Comparison of ENCODE assay signal across 1 cellular context in genomic region chr4:145618912-145619638, GRCh38.
TF ChIP-seq lines count a peak whose summit lies in the region.

Gene MMAA (plus strand): TSS chr4:145619385. CDS start chr4:145639140, 19,755 bp downstream.

TF ChIP-seq in H1, 55 proteins besides CTCF, POLR2A, EP300 and RAD21 (continued from another document):
- TF ChIP-seq, protein P1, sequence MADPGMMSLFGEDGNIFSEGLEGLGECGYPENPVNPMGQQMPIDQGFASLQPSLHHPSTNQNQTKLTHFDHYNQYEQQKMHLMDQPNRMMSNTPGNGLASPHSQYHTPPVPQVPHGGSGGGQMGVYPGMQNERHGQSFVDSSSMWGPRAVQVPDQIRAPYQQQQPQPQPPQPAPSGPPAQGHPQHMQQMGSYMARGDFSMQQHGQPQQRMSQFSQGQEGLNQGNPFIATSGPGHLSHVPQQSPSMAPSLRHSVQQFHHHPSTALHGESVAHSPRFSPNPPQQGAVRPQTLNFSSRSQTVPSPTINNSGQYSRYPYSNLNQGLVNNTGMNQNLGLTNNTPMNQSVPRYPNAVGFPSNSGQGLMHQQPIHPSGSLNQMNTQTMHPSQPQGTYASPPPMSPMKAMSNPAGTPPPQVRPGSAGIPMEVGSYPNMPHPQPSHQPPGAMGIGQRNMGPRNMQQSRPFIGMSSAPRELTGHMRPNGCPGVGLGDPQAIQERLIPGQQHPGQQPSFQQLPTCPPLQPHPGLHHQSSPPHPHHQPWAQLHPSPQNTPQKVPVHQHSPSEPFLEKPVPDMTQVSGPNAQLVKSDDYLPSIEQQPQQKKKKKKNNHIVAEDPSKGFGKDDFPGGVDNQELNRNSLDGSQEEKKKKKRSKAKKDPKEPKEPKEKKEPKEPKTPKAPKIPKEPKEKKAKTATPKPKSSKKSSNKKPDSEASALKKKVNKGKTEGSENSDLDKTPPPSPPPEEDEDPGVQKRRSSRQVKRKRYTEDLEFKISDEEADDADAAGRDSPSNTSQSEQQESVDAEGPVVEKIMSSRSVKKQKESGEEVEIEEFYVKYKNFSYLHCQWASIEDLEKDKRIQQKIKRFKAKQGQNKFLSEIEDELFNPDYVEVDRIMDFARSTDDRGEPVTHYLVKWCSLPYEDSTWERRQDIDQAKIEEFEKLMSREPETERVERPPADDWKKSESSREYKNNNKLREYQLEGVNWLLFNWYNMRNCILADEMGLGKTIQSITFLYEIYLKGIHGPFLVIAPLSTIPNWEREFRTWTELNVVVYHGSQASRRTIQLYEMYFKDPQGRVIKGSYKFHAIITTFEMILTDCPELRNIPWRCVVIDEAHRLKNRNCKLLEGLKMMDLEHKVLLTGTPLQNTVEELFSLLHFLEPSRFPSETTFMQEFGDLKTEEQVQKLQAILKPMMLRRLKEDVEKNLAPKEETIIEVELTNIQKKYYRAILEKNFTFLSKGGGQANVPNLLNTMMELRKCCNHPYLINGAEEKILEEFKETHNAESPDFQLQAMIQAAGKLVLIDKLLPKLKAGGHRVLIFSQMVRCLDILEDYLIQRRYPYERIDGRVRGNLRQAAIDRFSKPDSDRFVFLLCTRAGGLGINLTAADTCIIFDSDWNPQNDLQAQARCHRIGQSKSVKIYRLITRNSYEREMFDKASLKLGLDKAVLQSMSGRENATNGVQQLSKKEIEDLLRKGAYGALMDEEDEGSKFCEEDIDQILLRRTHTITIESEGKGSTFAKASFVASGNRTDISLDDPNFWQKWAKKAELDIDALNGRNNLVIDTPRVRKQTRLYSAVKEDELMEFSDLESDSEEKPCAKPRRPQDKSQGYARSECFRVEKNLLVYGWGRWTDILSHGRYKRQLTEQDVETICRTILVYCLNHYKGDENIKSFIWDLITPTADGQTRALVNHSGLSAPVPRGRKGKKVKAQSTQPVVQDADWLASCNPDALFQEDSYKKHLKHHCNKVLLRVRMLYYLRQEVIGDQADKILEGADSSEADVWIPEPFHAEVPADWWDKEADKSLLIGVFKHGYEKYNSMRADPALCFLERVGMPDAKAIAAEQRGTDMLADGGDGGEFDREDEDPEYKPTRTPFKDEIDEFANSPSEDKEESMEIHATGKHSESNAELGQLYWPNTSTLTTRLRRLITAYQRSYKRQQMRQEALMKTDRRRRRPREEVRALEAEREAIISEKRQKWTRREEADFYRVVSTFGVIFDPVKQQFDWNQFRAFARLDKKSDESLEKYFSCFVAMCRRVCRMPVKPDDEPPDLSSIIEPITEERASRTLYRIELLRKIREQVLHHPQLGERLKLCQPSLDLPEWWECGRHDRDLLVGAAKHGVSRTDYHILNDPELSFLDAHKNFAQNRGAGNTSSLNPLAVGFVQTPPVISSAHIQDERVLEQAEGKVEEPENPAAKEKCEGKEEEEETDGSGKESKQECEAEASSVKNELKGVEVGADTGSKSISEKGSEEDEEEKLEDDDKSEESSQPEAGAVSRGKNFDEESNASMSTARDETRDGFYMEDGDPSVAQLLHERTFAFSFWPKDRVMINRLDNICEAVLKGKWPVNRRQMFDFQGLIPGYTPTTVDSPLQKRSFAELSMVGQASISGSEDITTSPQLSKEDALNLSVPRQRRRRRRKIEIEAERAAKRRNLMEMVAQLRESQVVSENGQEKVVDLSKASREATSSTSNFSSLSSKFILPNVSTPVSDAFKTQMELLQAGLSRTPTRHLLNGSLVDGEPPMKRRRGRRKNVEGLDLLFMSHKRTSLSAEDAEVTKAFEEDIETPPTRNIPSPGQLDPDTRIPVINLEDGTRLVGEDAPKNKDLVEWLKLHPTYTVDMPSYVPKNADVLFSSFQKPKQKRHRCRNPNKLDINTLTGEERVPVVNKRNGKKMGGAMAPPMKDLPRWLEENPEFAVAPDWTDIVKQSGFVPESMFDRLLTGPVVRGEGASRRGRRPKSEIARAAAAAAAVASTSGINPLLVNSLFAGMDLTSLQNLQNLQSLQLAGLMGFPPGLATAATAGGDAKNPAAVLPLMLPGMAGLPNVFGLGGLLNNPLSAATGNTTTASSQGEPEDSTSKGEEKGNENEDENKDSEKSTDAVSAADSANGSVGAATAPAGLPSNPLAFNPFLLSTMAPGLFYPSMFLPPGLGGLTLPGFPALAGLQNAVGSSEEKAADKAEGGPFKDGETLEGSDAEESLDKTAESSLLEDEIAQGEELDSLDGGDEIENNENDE (IDR thresholded peaks at IDR 0.05; ENCODE audit: insufficient replicate concordance, low read length): no peak
- TF ChIP-seq MAFK (IDR thresholded peaks at IDR 0.05; ENCODE audit: low read depth, low read length): no peak
- no peak for TF ChIP-seq YY1 (IDR thresholded peaks at IDR 0.05; ENCODE audit: low read depth, low read length)
- TF ChIP-seq ATF2 (IDR thresholded peaks at IDR 0.05; ENCODE audit: low read length): no peak
- TF ChIP-seq GTF2F1 (IDR thresholded peaks at IDR 0.05; ENCODE audit: borderline replicate concordance, low read depth, low read length): no peak
- no peak for TF ChIP-seq SIX5 (IDR thresholded peaks at IDR 0.05; ENCODE audit: low read depth, low read length)
- TF ChIP-seq TBP (IDR thresholded peaks at IDR 0.05; ENCODE audit: low read depth, low read length): peak; percentile 24; the same call in 1 of the 2 replicates
- TF ChIP-seq TAF1 (IDR thresholded peaks at IDR 0.05; ENCODE audit: low read depth, low read length): peak; percentile 54; the same call in 1 of the 2 replicates
- peak; percentile 95 for TF ChIP-seq KDM4A (IDR thresholded peaks at IDR 0.05; ENCODE audit: low read depth, low read length, severe bottlenecking)
- peak; percentile 85 for TF ChIP-seq MAX (IDR thresholded peaks at IDR 0.05)
- peak; percentile 65; the same call in 1 of the 2 replicates for TF ChIP-seq GABPA (IDR thresholded peaks at IDR 0.05; ENCODE audit: borderline replicate concordance, insufficient read depth, low read length)
- no peak for TF ChIP-seq CHD1 (IDR thresholded peaks at IDR 0.05; ENCODE audit: low read depth, low read length)
- no peak for TF ChIP-seq EZH2 (IDR thresholded peaks at IDR 0.05; ENCODE audit: low read depth, low read length, severe bottlenecking)
- TF ChIP-seq BRCA1 (IDR thresholded peaks at IDR 0.05; ENCODE audit: low read depth, low read length): no peak
- TF ChIP-seq POLR2AphosphoS5 (IDR thresholded peaks at IDR 0.05; ENCODE audit: low read depth, low read length): peak; percentile 78
- TF ChIP-seq FOSL1 (IDR thresholded peaks at IDR 0.05; ENCODE audit: insufficient read depth, low read depth, low read length): no peak
- peak; percentile 98 for TF ChIP-seq ASH2L (IDR thresholded peaks at IDR 0.05; ENCODE audit: low read length)
- peak; percentile 82 to 85; a peak in 1 of 4 replicates for TF ChIP-seq HDAC2 (IDR thresholded peaks at IDR 0.05; ENCODE audit: borderline replicate concordance in 1 of 2, low read depth in 2 of 2, low read length in 2 of 2)
- no peak for TF ChIP-seq ZNF274 (IDR thresholded peaks at IDR 0.05; ENCODE audit: borderline replicate concordance, extremely low read depth, low read length)
- no peak for TF ChIP-seq CEBPB (IDR thresholded peaks at IDR 0.05; ENCODE audit: low read depth, low read length)
- TF ChIP-seq SIN3A (conservative IDR thresholded peaks at IDR 0.05 in 1 of 2, IDR thresholded peaks at IDR 0.05 in 1 of 2; ENCODE audit: low read depth in 1 of 2, low read length in 2 of 2): 0 out of 4 replicates have a peak, but pooled peaks of 1 of the 2 experiments have one; percentile 18
- TF ChIP-seq RBBP5 (IDR thresholded peaks at IDR 0.05; ENCODE audit: borderline replicate concordance, low read depth, low read length): peak; percentile 99
- no peak for TF ChIP-seq CHD2 (IDR thresholded peaks at IDR 0.05; ENCODE audit: low read length)
- no peak for TF ChIP-seq POU5F1 (IDR thresholded peaks at IDR 0.05; ENCODE audit: low read depth, low read length)
- peak; percentile 70 for TF ChIP-seq CTBP2 (IDR thresholded peaks at IDR 0.05; ENCODE audit: borderline replicate concordance, insufficient read depth, insufficient read length, low read length)
- peak; percentile 94 for TF ChIP-seq PHF8 (conservative IDR thresholded peaks at IDR 0.05; ENCODE audit: low read depth, low read length)
- TF ChIP-seq BACH1 (IDR thresholded peaks at IDR 0.05; ENCODE audit: low read length): peak; percentile 65
- TF ChIP-seq CBX8 (IDR thresholded peaks at IDR 0.05; ENCODE audit: borderline replicate concordance, low read depth, low read length): no peak
- TF ChIP-seq JUN (IDR thresholded peaks at IDR 0.05; ENCODE audit: low read depth, low read length): no peak
- no peak for TF ChIP-seq RNF2 (IDR thresholded peaks at IDR 0.05; ENCODE audit: borderline replicate concordance, low read depth, low read length, missing control alignments, poor library complexity, severe bottlenecking)
- peak; percentile 23 for TF ChIP-seq TAF7 (optimal IDR thresholded peaks at IDR 0.05; ENCODE audit: borderline replicate concordance, low read depth, low read length)
- TF ChIP-seq EGR1 (IDR thresholded peaks at IDR 0.05; ENCODE audit: borderline replicate concordance, low read depth, low read length): peak; percentile 91
- TF ChIP-seq, protein P2, sequence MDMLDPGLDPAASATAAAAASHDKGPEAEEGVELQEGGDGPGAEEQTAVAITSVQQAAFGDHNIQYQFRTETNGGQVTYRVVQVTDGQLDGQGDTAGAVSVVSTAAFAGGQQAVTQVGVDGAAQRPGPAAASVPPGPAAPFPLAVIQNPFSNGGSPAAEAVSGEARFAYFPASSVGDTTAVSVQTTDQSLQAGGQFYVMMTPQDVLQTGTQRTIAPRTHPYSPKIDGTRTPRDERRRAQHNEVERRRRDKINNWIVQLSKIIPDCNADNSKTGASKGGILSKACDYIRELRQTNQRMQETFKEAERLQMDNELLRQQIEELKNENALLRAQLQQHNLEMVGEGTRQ (IDR thresholded peaks at IDR 0.05; ENCODE audit: low read length): no peak
- TF ChIP-seq SP2 (IDR thresholded peaks at IDR 0.05; ENCODE audit: low read length): no peak
- TF ChIP-seq JUND (IDR thresholded peaks at IDR 0.05; ENCODE audit: low read length): no peak
- TF ChIP-seq HDAC6 (IDR thresholded peaks at IDR 0.05; ENCODE audit: low read depth, low read length): no peak
- no peak for TF ChIP-seq ATF3 (IDR thresholded peaks at IDR 0.05; ENCODE audit: insufficient read depth, low read depth, low read length)
- TF ChIP-seq RFX5 (IDR thresholded peaks at IDR 0.05; ENCODE audit: borderline replicate concordance, low read depth, low read length): no peak
- TF ChIP-seq BCL11A (IDR thresholded peaks at IDR 0.05; ENCODE audit: low read depth in 2 of 2, low read length in 2 of 2): no peak
- peak; percentile 54 for TF ChIP-seq NRF1 (IDR thresholded peaks at IDR 0.05; ENCODE audit: low read depth, low read length)
- no peak for TF ChIP-seq RXRA (IDR thresholded peaks at IDR 0.05; ENCODE audit: insufficient read depth, low read depth, low read length)
- TF ChIP-seq CBX5 (IDR thresholded peaks at IDR 0.05; ENCODE audit: low read depth, low read length): no peak
- TF ChIP-seq SAP30 (IDR thresholded peaks at IDR 0.05; ENCODE audit: insufficient read depth, insufficient replicate concordance, low read length): no peak
- no peak for TF ChIP-seq SP1 (IDR thresholded peaks at IDR 0.05; ENCODE audit: low read depth, low read length)
- 0 out of 2 replicates have a peak, but pooled peaks have one; percentile 14 for TF ChIP-seq KDM5A (IDR thresholded peaks at IDR 0.05; ENCODE audit: low read length)
- TF ChIP-seq, protein P3, sequence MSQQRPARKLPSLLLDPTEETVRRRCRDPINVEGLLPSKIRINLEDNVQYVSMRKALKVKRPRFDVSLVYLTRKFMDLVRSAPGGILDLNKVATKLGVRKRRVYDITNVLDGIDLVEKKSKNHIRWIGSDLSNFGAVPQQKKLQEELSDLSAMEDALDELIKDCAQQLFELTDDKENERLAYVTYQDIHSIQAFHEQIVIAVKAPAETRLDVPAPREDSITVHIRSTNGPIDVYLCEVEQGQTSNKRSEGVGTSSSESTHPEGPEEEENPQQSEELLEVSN (IDR thresholded peaks at IDR 0.05): peak; percentile 81
- no peak for TF ChIP-seq NANOG (IDR thresholded peaks at IDR 0.05; ENCODE audit: insufficient read depth, low read depth, low read length, poor library complexity, severe bottlenecking)
- TF ChIP-seq SUZ12 (IDR thresholded peaks at IDR 0.05; ENCODE audit: low read length): no peak
- TF ChIP-seq TEAD4 (IDR thresholded peaks at IDR 0.05; ENCODE audit: low read depth, low read length): no peak
- no peak for TF ChIP-seq SIRT6 (IDR thresholded peaks at IDR 0.05; ENCODE audit: low read length)
- TF ChIP-seq SRF (IDR thresholded peaks at IDR 0.05; ENCODE audit: low read depth, low read length): no peak
